In the genomic region with DNA sequence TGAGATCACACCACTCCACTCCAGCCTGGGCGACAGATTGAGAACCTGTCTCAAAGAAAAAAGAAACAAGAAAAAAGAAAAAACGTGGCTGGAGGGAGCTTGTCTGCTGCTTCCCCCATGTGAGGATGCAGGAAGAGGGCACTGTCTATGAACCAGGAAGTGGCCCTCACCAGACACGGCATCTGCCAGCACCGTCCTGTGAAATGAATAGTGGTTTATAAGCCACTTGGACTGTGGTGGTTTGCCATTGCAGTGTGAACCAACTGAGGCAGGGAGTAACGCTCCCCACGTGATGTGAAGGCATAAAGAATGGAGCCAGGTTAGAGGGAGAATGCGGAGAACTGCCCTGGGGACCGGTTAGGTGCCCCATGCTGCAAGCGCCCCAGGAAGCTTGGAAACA, we compare ENCODE assay signal across 1 cellular context.
TF ChIP-seq lines count a peak whose summit lies in the region.

No MANE protein-coding gene starts in this region.

TF ChIP-seq in GM12878, 131 proteins besides CTCF, POLR2A, EP300 and RAD21:
- TF ChIP-seq MLLT1 (IDR thresholded peaks at IDR 0.05) (no peak), TAF1 (IDR thresholded peaks at IDR 0.05; ENCODE audit: borderline replicate concordance, low read depth, low read length) (no peak)
